In the genomic region with DNA sequence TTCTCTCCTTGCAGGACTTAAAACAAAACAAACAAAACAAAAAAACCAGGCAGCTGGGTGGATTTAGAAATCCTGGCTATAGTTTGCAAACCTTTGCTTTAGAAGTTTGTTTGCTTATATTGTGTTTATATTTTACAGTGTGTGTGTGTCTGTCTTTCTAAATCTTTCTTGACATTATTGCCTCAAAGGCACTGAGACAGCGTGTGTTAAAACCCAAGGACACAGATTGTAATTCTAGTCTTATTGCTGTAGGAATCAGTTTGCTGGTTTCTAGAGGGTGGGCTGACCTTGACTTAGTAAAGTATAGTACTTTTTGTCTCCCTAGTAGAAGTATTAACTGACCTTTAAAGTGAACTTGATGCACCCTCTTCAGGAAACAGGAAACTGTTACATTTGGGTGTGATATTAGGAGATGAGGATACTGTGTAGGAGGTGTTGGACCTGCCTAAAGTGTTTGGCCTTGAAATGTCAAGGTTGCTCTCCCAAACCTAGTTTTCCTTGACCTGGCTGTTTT, we compare ENCODE assay signal across 13 cellular contexts.
DNase-seq lines count a peak whose midpoint lies in the region; ATAC-seq, FAIRE-seq and TF ChIP-seq lines count a peak whose summit lies in the region.
"Had no signal": no experiment of that assay in that cellular context is flagged by ENCODE, and none has a peak within 500 bp of the region (broad histone marks: within the 10 kb centered on the region; RNA-seq: fewer than 3 reads in every experiment).

No MANE protein-coding gene starts in this region.

- H3K4me3 ChIP-seq in LNCaP clone FGC (ENCODE audit: low read depth, low read length) (no peak overlapping the region), adipocyte (ENCODE audit: low read length) (no peak overlapping the region), liver (ENCODE audit: low read depth in 1 of 3, low read length in 3 of 3) (no peak overlapping the region), gastroesophageal sphincter (no peak overlapping the region)

- H3K4me1 ChIP-seq in adipocyte (ENCODE audit: control insufficient read depth, insufficient read depth, low read length): peaks cover 32% of the 10 kb centered on the region
- H3K4me1 ChIP-seq in liver (ENCODE audit: control insufficient read depth in 4 of 4, insufficient read depth in 4 of 4, low read length in 3 of 4): peaks cover 6 to 17% (median 9%) of the 10 kb centered on the region in 4 donors
- H3K4me1 ChIP-seq in gastroesophageal sphincter: peaks cover 5 to 56% (median 11%) of the 10 kb centered on the region in 3 donors

- no peaks in the 10 kb centered on the region for H3K27me3 ChIP-seq in adipocyte (replicated peaks; ENCODE audit: control insufficient read depth, insufficient read depth, low read length)
- no peaks in the 10 kb centered on the region for H3K27me3 ChIP-seq in liver (ENCODE audit: control insufficient read depth in 4 of 4, insufficient read depth in 4 of 4, low read length in 3 of 4)
- H3K27me3 ChIP-seq in gastroesophageal sphincter: no peaks in the 10 kb centered on the region

- H3K36me3 ChIP-seq in adipocyte (ENCODE audit: control insufficient read depth, insufficient read depth, low read length, severe bottlenecking) (peaks cover 3% of the 10 kb centered on the region), liver (ENCODE audit: control insufficient read depth in 4 of 4, insufficient read depth in 3 of 4, low read depth in 1 of 4, low read length in 3 of 4) (peaks cover 0 to 4% (median 2%) of the 10 kb centered on the region in 4 donors), gastroesophageal sphincter (peaks cover 0 to 7% of the 10 kb centered on the region in 2 donors)

- peak; percentile 71 for FAIRE-seq in GM19239 (lab: Jason Lieb, UNC)
- FAIRE-seq: small intestine had no signal

- no peaks in the 10 kb centered on the region for H3K9me3 ChIP-seq in adipocyte (ENCODE audit: control insufficient read depth, low read length)
- no peaks in the 10 kb centered on the region for H3K9me3 ChIP-seq in liver (ENCODE audit: control insufficient read depth in 4 of 4, low read length in 3 of 4)
- no peaks in the 10 kb centered on the region for H3K9me3 ChIP-seq in gastroesophageal sphincter

- no peak for ATAC-seq in gastroesophageal sphincter
- no peak for ATAC-seq in HG03095 (IDR thresholded peaks at IDR 0.05; ENCODE audit: unreplicated experiment)
- ATAC-seq: esophagus mucosa had no signal

- 35% methylated on average over 1 of the region's 1 CpG for WGBS in liver
- 88 to 93% methylated on average over 1 of the region's 1 CpG for WGBS in gastroesophageal sphincter (ENCODE audit: low coverage in 1 of 2), 2 donors

- no peak for TF ChIP-seq EP300 in gastroesophageal sphincter (IDR thresholded peaks at IDR 0.05)

- no peak for TF ChIP-seq RAD21 in liver (IDR thresholded peaks at IDR 0.05)

- H3K9ac ChIP-seq in adipocyte (ENCODE audit: low read length) (no peak overlapping the region), liver (ENCODE audit: low read depth in 1 of 2, low read length in 2 of 2) (no peak overlapping the region)

- no peak for TF ChIP-seq CTCF in LNCaP clone FGC (IDR thresholded peaks at IDR 0.05; ENCODE audit: control insufficient read depth, extremely low read depth, insufficient read depth)
- TF ChIP-seq CTCF in liver (IDR thresholded peaks at IDR 0.05; ENCODE audit: low read depth, low read length, missing input control): no peak
- no peak for TF ChIP-seq CTCF in gastroesophageal sphincter (IDR thresholded peaks at IDR 0.05)

- TF ChIP-seq POLR2A in gastroesophageal sphincter (IDR thresholded peaks at IDR 0.05): no peak

- DNase-seq in GM19239 (ENCODE audit: insufficient read length, low spot score) (no peak), LNCaP clone FGC (ENCODE audit: low read depth) (peak; percentile 41), adipocyte (ENCODE audit: low read depth) (peak; percentile 50), AG08396 (ENCODE audit: low spot score) (no peak), MV-4-11 (lab: John Stamatoyannopoulos, UW) (no peak)
- DNase-seq: activated T-cell treated with anti-CD3 and anti-CD28 coated beads, Interleukin-2, amount 50 U/mL, for 24 hours; islet precursor cell; NCI-H1417 treated with DMSO at 0.1 percent for 48 hours; small intestine had no signal

- H3K27ac ChIP-seq in liver (ENCODE audit: low read depth in 1 of 2, low read length in 2 of 2) (peak overlapping the region in 1 of 2 donors; percentile 3), gastroesophageal sphincter (no peak overlapping the region)

TF ChIP-seq in liver, 16 proteins besides CTCF, POLR2A, EP300 and RAD21:
- no peak for TF ChIP-seq SP1 (IDR thresholded peaks at IDR 0.05)
- TF ChIP-seq HNF4G (IDR thresholded peaks at IDR 0.05): no peak
- peak; percentile 62 for TF ChIP-seq NR2F2 (IDR thresholded peaks at IDR 0.05)
- TF ChIP-seq FOXA1 (IDR thresholded peaks at IDR 0.05): no peak
TF ChIP-seq in liver: peak in this region for 1.

Comparison
In these comparisons a context has a peak if more than half of its experiments do, and no peak if none do; other contexts are left out.
1. DNase-seq: peak in LNCaP clone FGC (single experiment) and adipocyte (single experiment); none in GM19239 (single experiment), AG08396 (single experiment) and MV-4-11 (single experiment).